ENCODE assay signal across 8 cellular contexts in genomic region chr3:171457263-171458055, GRCh38. TPM values are rescaled to one million over a fixed set of nuclear protein-coding genes. Genes with fewer than 3 reads are reported as not detected.
DNase-seq lines count a peak whose midpoint lies in the region; ATAC-seq and TF ChIP-seq lines count a peak whose summit lies in the region.

No MANE protein-coding gene starts in this region.

- H3K4me1 ChIP-seq in HUES6 (ENCODE audit: control insufficient read depth, insufficient read depth, low read length) (peaks cover 52% of the 10 kb centered on the region), iPS DF 6.9 (ENCODE audit: control insufficient read depth, insufficient read depth, low read length) (peaks cover 6% of the 10 kb centered on the region; the same call in 1 of the 2 replicates), smooth muscle cell (ENCODE audit: low read depth) (peaks cover 7% of the 10 kb centered on the region)

- H3K4me1 Mint-ChIP-seq in activated naive CD8-positive, alpha-beta T cell (ENCODE audit: low read depth) = peaks cover 53% of the 10 kb centered on the region

- peaks cover 49% of the 10 kb centered on the region for H3K79me2 ChIP-seq in smooth muscle cell (ENCODE audit: low read depth)

- no peak for TF ChIP-seq CTCF in smooth muscle cell (IDR thresholded peaks at IDR 0.05; ENCODE audit: borderline replicate concordance, insufficient read depth, poor library complexity, severe bottlenecking)

- H3K36me3 ChIP-seq in HUES6 (ENCODE audit: control insufficient read depth, insufficient read depth, low read length) (no peaks in the 10 kb centered on the region), iPS DF 6.9 (ENCODE audit: control insufficient read depth, insufficient read depth, low read length) (no peaks in the 10 kb centered on the region), smooth muscle cell (ENCODE audit: low read depth) (no peaks in the 10 kb centered on the region)

- peak overlapping the region; percentile 89 for H2AFZ ChIP-seq in smooth muscle cell (ENCODE audit: low read depth)

- peaks cover 39% of the 10 kb centered on the region for H4K20me1 ChIP-seq in smooth muscle cell (ENCODE audit: low read depth)

- no peaks in the 10 kb centered on the region for H3K36me3 Mint-ChIP-seq in activated naive CD8-positive, alpha-beta T cell

- H3K4me3 ChIP-seq in HUES6 (ENCODE audit: low read depth, low read length) = peak overlapping the region; percentile 99
- peak overlapping the region; percentile 81; the same call in 1 of the 2 replicates for H3K4me3 ChIP-seq in iPS DF 6.9 (ENCODE audit: low read length)
- peak overlapping the region; percentile 87 for H3K4me3 ChIP-seq in smooth muscle cell

- peak overlapping the region; percentile 83 for H3K27ac Mint-ChIP-seq in activated naive CD8-positive, alpha-beta T cell

- no peaks in the 10 kb centered on the region for H3K9me3 ChIP-seq in HUES6 (ENCODE audit: control insufficient read depth, insufficient read depth, low read depth, low read length)
- H3K9me3 ChIP-seq in iPS DF 6.9 (ENCODE audit: control insufficient read depth, insufficient read depth, low read length) = no peaks in the 10 kb centered on the region
- no peaks in the 10 kb centered on the region for H3K9me3 ChIP-seq in smooth muscle cell (replicated peaks; ENCODE audit: low read depth)

- H3K4me2 ChIP-seq in smooth muscle cell = peak overlapping the region; percentile 94

- no peaks in the 10 kb centered on the region for H3K9me3 Mint-ChIP-seq in activated naive CD8-positive, alpha-beta T cell (ENCODE audit: low read depth)

- peaks cover 13% of the 10 kb centered on the region for H3F3A ChIP-seq in smooth muscle cell (ENCODE audit: low read depth)

- ATAC-seq in GM21576 (IDR thresholded peaks at IDR 0.05; ENCODE audit: unreplicated experiment) (no peak), GM21381 (IDR thresholded peaks at IDR 0.05; ENCODE audit: unreplicated experiment) (no peak), GM21515 (IDR thresholded peaks at IDR 0.05; ENCODE audit: unreplicated experiment) (no peak)

- peak overlapping the region; percentile 92 for H3K4me3 Mint-ChIP-seq in activated naive CD8-positive, alpha-beta T cell

- no CpG with 5 or more reads among the region's 10 CpGs for WGBS in iPS DF 6.9 (ENCODE audit: insufficient coverage, insufficient read length)
- 12% methylated on average over 10 of the region's 10 CpGs for WGBS in smooth muscle cell (ENCODE audit: low lambda C conversion rate)

- no peaks in the 10 kb centered on the region for H3K27me3 Mint-ChIP-seq in activated naive CD8-positive, alpha-beta T cell

- no peak for DNase-seq in iPS DF 6.9 (ENCODE audit: low read depth, low spot score)
- DNase-seq in smooth muscle cell (lab: John Stamatoyannopoulos, UW; ENCODE audit: unreplicated experiment) = no peak
- no peak for DNase-seq in T1000 (lab: John Stamatoyannopoulos, UW)

- H3K9ac ChIP-seq in HUES6 (ENCODE audit: low read length) (peak overlapping the region; percentile 51), smooth muscle cell (ENCODE audit: low read depth) (no peak overlapping the region)

- H3K27me3 ChIP-seq in HUES6 (ENCODE audit: control insufficient read depth, insufficient read depth, low read length) = peaks cover 27% of the 10 kb centered on the region; the same call in 1 of the 2 replicates
- H3K27me3 ChIP-seq in iPS DF 6.9 (ENCODE audit: control insufficient read depth, insufficient read depth, low read length) = 0 out of 2 replicates have a peak, but pooled peaks cover 2% of the 10 kb centered on the region
- no peaks in the 10 kb centered on the region for H3K27me3 ChIP-seq in smooth muscle cell (ENCODE audit: low read depth)

- no peak overlapping the region for H3K27ac ChIP-seq in HUES6 (ENCODE audit: low read depth, low read length)
- H3K27ac ChIP-seq in iPS DF 6.9 (ENCODE audit: low read length) = no peak overlapping the region
- peak overlapping the region; percentile 24 for H3K27ac ChIP-seq in smooth muscle cell (ENCODE audit: low read depth)

RNA-seq across cellular contexts. Expression of gene TNIK, which starts 2.7 kb away (rescaled TPM):
- total RNA-seq in smooth muscle cell = 12.5 and 20.0 TPM in 2 replicates
- 10.1 and 10.4 TPM in 2 replicates for polyA plus RNA-seq in smooth muscle cell
